In genomic region chr2:84181927-84182326, GRCh38 we compare ENCODE assay signal across 21 cellular contexts.
DNase-seq lines count a peak whose midpoint lies in the region; ATAC-seq lines count a peak whose summit lies in the region.
"Had no signal": no experiment of that assay in that cellular context is flagged by ENCODE, and none has a peak within 500 bp of the region (broad histone marks: within the 10 kb centered on the region; RNA-seq: fewer than 3 reads in every experiment).

No MANE protein-coding gene starts in this region.

- ATAC-seq in right cardiac atrium (peak; percentile 31 to 63), Right ventricle myocardium superior (ENCODE audit: poor library complexity) (no peak), GM19351 (IDR thresholded peaks at IDR 0.05; ENCODE audit: unreplicated experiment) (no peak)
- ATAC-seq: A549; CD8-positive, alpha-beta T cell; HCT116 had no signal

- no peak for DNase-seq in activated naive CD4-positive, alpha-beta T cell (lab: John Stamatoyannopoulos, UW)
- DNase-seq in right cardiac atrium (peak in 1 of 3 donors; percentile 46), Right ventricle myocardium superior (no peak), NCI-H69 (lab: John Stamatoyannopoulos, UW) (no peak)
- DNase-seq: 8988T; ACHN; AML-193; BE2C; Caco-2; CD4-positive, CD25-positive, alpha-beta regulatory T cell; CD8-positive, alpha-beta T cell; DMS153; DND-41; GM23248; H9 had no signal

- H3K4me3 Mint-ChIP-seq in activated naive CD4-positive, alpha-beta T cell treated with anti-CD3 and anti-CD28 coated beads, Interleukin-2, amount 50 U/mL, for 24 hours: no peak overlapping the region
- H3K4me3 Mint-ChIP-seq: CD4-positive, CD25-positive, alpha-beta regulatory T cell; CD8-positive, alpha-beta T cell; H9 had no signal

- no peak overlapping the region for H3K27ac ChIP-seq in right cardiac atrium (ENCODE audit: low read length)
- no peak overlapping the region for H3K27ac ChIP-seq in BLaER1 treated with 17β-estradiol and CSF1 and Interleukin-3, amounts not matched to agents 10 nM and 100 nM
- H3K27ac ChIP-seq: A549, C4-2B, GM23248 had no signal

- no peaks in the 10 kb centered on the region for H3K9me3 Mint-ChIP-seq in activated naive CD4-positive, alpha-beta T cell treated with anti-CD3 and anti-CD28 coated beads, Interleukin-2, amount 50 U/mL, for 24 hours
- H3K9me3 Mint-ChIP-seq: CD4-positive, CD25-positive, alpha-beta regulatory T cell; CD8-positive, alpha-beta T cell; H9 had no signal

- no peaks in the 10 kb centered on the region for H3K4me1 Mint-ChIP-seq in activated naive CD4-positive, alpha-beta T cell treated with anti-CD3 and anti-CD28 coated beads, Interleukin-2, amount 50 U/mL, for 24 hours
- H3K4me1 Mint-ChIP-seq: CD4-positive, CD25-positive, alpha-beta regulatory T cell; H9 had no signal

- no peaks in the 10 kb centered on the region for H3K4me1 ChIP-seq in right cardiac atrium (ENCODE audit: control insufficient read depth, insufficient read depth, low read length)
- peaks cover 0 to 34% (median 23%) of the 10 kb centered on the region in 10 experiments; a peak in 15 of 20 replicates for H3K4me1 ChIP-seq in BLaER1 treated with 17β-estradiol and CSF1 and Interleukin-3, amounts not matched to agents 10 nM and 100 nM
- H3K4me1 ChIP-seq: A549, BE2C, Caco-2 had no signal

- H3K4me2 ChIP-seq in BLaER1 treated with 17β-estradiol and CSF1 and Interleukin-3, amounts not matched to agents 10 nM and 100 nM: peak overlapping the region in 7 of 11 experiments; percentile 1 to 77 (median 65); a peak in 11 of 22 replicates
- H3K4me2 ChIP-seq: A549 had no signal

- H3K9ac ChIP-seq in BLaER1 treated with 17β-estradiol and CSF1 and Interleukin-3, amounts not matched to agents 10 nM and 100 nM: no peak overlapping the region
- H3K9ac ChIP-seq: GM23248 had no signal

- peaks cover 7% of the 10 kb centered on the region for H3K27me3 Mint-ChIP-seq in activated naive CD4-positive, alpha-beta T cell treated with anti-CD3 and anti-CD28 coated beads, Interleukin-2, amount 50 U/mL, for 24 hours

- no peaks in the 10 kb centered on the region for H3K9me3 ChIP-seq in right cardiac atrium (ENCODE audit: control insufficient read depth, low read length)
- H3K9me3 ChIP-seq in BLaER1 treated with 17β-estradiol and CSF1 and Interleukin-3, amounts not matched to agents 10 nM and 100 nM (replicated peaks in 1 of 11): peaks cover 0 to 15% (median 10%) of the 10 kb centered on the region in 11 experiments; a peak in 7 of 22 replicates
- H3K9me3 ChIP-seq: A549, BE2C, Caco-2 had no signal

- H3K36me3 ChIP-seq in BLaER1 treated with 17β-estradiol and CSF1 and Interleukin-3, amounts not matched to agents 10 nM and 100 nM: no peaks in the 10 kb centered on the region
- H3K36me3 ChIP-seq: BE2C had no signal

- intact Hi-C loops in right cardiac atrium (cut with DNase I): no loop called here
- intact Hi-C loops in Right ventricle myocardium superior (cut with DNase I): no loop called here

- no peak overlapping the region for H3K4me3 ChIP-seq in right cardiac atrium (ENCODE audit: low read length)
- H3K4me3 ChIP-seq in BLaER1 treated with 17β-estradiol and CSF1 and Interleukin-3, amounts not matched to agents 10 nM and 100 nM: no peak overlapping the region
- H3K4me3 ChIP-seq: A549, GM23248 had no signal

- 39% methylated on average over 2 of the region's 2 CpGs for WGBS in right cardiac atrium

- H3K27me3 ChIP-seq in right cardiac atrium (ENCODE audit: control insufficient read depth, insufficient read depth): no peaks in the 10 kb centered on the region
- peaks cover 0 to 3% (median 0%) of the 10 kb centered on the region in 11 experiments; a peak in 1 of 22 replicates for H3K27me3 ChIP-seq in BLaER1 treated with 17β-estradiol and CSF1 and Interleukin-3, amounts not matched to agents 10 nM and 100 nM
- H3K27me3 ChIP-seq: BE2C had no signal

- no peaks in the 10 kb centered on the region for H3K36me3 Mint-ChIP-seq in activated naive CD4-positive, alpha-beta T cell treated with anti-CD3 and anti-CD28 coated beads, Interleukin-2, amount 50 U/mL, for 24 hours
- H3K36me3 Mint-ChIP-seq: CD4-positive, CD25-positive, alpha-beta regulatory T cell; CD8-positive, alpha-beta T cell had no signal

- H3K27ac Mint-ChIP-seq in activated naive CD4-positive, alpha-beta T cell treated with anti-CD3 and anti-CD28 coated beads, Interleukin-2, amount 50 U/mL, for 24 hours: peak overlapping the region; percentile 25
- H3K27ac Mint-ChIP-seq: CD4-positive, CD25-positive, alpha-beta regulatory T cell; CD8-positive, alpha-beta T cell; H9 had no signal

- H4K20me1 ChIP-seq in BLaER1 treated with 17β-estradiol and CSF1 and Interleukin-3, amounts not matched to agents 10 nM and 100 nM: no peaks in the 10 kb centered on the region

Comparison
In these comparisons a context has a peak if more than half of its experiments do, and no peak if none do; other contexts are left out.
1. ATAC-seq: peak in right cardiac atrium (2 of 2); none in Right ventricle myocardium superior (single experiment) and GM19351 (single experiment).